Comparison of ENCODE assay signal across 20 cellular contexts in the genomic region with DNA sequence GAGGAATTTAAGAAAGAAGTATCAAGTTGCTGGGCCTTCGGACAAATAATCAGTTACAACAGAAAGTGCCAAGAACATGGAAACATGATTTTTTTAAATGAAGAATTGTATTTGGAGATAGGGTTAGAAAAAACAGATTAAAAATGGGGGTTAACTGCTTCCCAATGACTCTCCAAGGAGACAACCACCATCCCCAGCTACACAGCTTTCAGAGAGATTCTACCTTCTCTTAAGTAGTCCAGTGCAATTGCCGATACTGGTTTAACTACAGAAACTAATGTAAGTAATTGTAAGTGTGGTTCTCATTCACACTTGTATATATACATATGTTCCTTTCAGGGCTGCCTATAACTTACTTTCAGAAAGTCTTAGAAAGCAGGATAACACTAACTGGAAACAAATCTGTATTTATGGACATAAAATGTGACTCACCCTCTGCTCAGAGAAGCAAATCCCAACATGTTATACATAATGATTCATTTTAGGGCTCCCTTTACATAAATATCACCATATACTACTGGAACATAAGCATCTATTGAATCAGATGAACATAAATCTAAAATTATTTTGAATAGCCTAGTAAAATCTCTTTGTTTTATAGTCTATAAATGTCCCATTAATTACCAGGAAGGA.
DNase-seq lines count a peak whose midpoint lies in the region; ATAC-seq and TF ChIP-seq lines count a peak whose summit lies in the region.
"Had no signal": no experiment of that assay in that cellular context is flagged by ENCODE, and none has a peak within 500 bp of the region (broad histone marks: within the 10 kb centered on the region; RNA-seq: fewer than 3 reads in every experiment).

No MANE protein-coding gene starts in this region.

- H3K9ac ChIP-seq in mammary epithelial cell (ENCODE audit: insufficient read depth, low read length), result no peak overlapping the region

- H3K4me3 ChIP-seq in breast epithelium (no peak overlapping the region), mammary epithelial cell (replicated peaks in 1 of 3; ENCODE audit: insufficient read depth in 1 of 3, low read depth in 2 of 3, low read length in 3 of 3) (no peak overlapping the region), vagina (no peak overlapping the region), OCI-LY7 (ENCODE audit: low read depth, low read length, poor library complexity, severe bottlenecking) (no peak overlapping the region)
- H3K4me3 ChIP-seq: thoracic aorta had no signal

- CTCF ChIA-PET in MCF 10A (lab: Yijun Ruan, JAX), result no interaction called here
- CTCF ChIA-PET in mammary epithelial cell (lab: Charles Lee; ENCODE audit: low non-redundant PET), result no interaction called here
- CTCF ChIA-PET in OCI-LY7 (lab: Charles Lee; ENCODE audit: unreplicated experiment), result no interaction called here

- H3K9me3 ChIP-seq in breast epithelium (no peaks in the 10 kb centered on the region), mammary epithelial cell (replicated peaks; ENCODE audit: insufficient read depth, low read length) (no peaks in the 10 kb centered on the region), vagina (no peaks in the 10 kb centered on the region), OCI-LY7 (ENCODE audit: low read length) (no peaks in the 10 kb centered on the region)

- intact Hi-C loops in MCF 10A (cut with micrococcal nuclease) (no loop called here), breast epithelium (cut with DNase I; ENCODE audit: low total_unique reads) (no loop called here), mammary epithelial cell (cut with micrococcal nuclease) (no loop called here), vagina (cut with DNase I) (no loop called here), OCI-LY7 (cut with micrococcal nuclease; ENCODE audit: unreplicated experiment) (no loop called here)

- 73% methylated on average over 2 of the region's 2 CpGs for WGBS in mammary epithelial cell (ENCODE audit: low coverage, missing lambda C conversion rate)

- peak; percentile 62 for DNase-seq in MCF 10A (ENCODE audit: unreplicated experiment)
- DNase-seq in breast epithelium (ENCODE audit: low spot score in 2 of 2), result no peak
- peak; percentile 75 for DNase-seq in mammary epithelial cell
- peak; percentile 55 to 80 for DNase-seq in foreskin keratinocyte
- DNase-seq in vagina (ENCODE audit: extremely low spot score in 2 of 2), result no peak
- DNase-seq in OCI-LY7 (ENCODE audit: low spot score), result no peak
- DNase-seq: activated CD4-positive, alpha-beta T cell treated with anti-CD3 and anti-CD28 coated beads, Interleukin-2, amount 50 U/mL, for 48 hours; activated naive CD4-positive, alpha-beta T cell treated with anti-CD3 and anti-CD28 coated beads for 36 hours; NCI-H187 treated with DMSO at 0.1 percent for 48 hours; SHP77; T-helper 17 cell had no signal

- H3K36me3 ChIP-seq in breast epithelium, result no peaks in the 10 kb centered on the region
- no peaks in the 10 kb centered on the region for H3K36me3 ChIP-seq in mammary epithelial cell (ENCODE audit: insufficient read depth, low read length)
- H3K36me3 ChIP-seq in vagina, result no peaks in the 10 kb centered on the region
- H3K36me3 ChIP-seq in OCI-LY7 (ENCODE audit: insufficient read depth, low read length), result no peaks in the 10 kb centered on the region
- H3K36me3 ChIP-seq: thoracic aorta had no signal

- H3K4me2 ChIP-seq in mammary epithelial cell (ENCODE audit: insufficient read depth, low read depth, low read length), result peak overlapping the region; percentile 33
- H3K4me2 ChIP-seq in OCI-LY7 (ENCODE audit: low read length), result no peak overlapping the region

- H3K9me3 Mint-ChIP-seq in MCF 10A (ENCODE audit: unreplicated experiment), result no peaks in the 10 kb centered on the region

- H3K4me1 ChIP-seq in breast epithelium (no peaks in the 10 kb centered on the region), mammary epithelial cell (ENCODE audit: insufficient read depth, low read length) (peaks cover 5% of the 10 kb centered on the region), foreskin keratinocyte (peaks cover 13% of the 10 kb centered on the region), vagina (no peaks in the 10 kb centered on the region), OCI-LY7 (ENCODE audit: insufficient read depth, low read length, poor library complexity, severe bottlenecking) (no peaks in the 10 kb centered on the region)

- ATAC-seq in foreskin keratinocyte (peak; percentile 100), HG03097 (IDR thresholded peaks at IDR 0.05; ENCODE audit: low FRiP score, unreplicated experiment) (no peak), GM18502 (IDR thresholded peaks at IDR 0.05; ENCODE audit: poor library complexity, unreplicated experiment) (no peak)
- ATAC-seq: HepG2; stimulated activated effector memory CD8-positive, alpha-beta T cell treated with anti-CD3 and anti-CD28 coated beads, Interleukin-12 subunit alpha, Interleukin-12 subunit beta, amount 100 ng/mL, for 72 hours; T-helper 17 cell had no signal

- H3K27ac ChIP-seq in breast epithelium (no peak overlapping the region), mammary epithelial cell (ENCODE audit: insufficient read depth, low read depth, low read length) (peak overlapping the region; percentile 16), foreskin keratinocyte (no peak overlapping the region), vagina (no peak overlapping the region), OCI-LY7 (ENCODE audit: low read depth, low read length, poor library complexity, severe bottlenecking) (no peak overlapping the region)
- H3K27ac ChIP-seq: 22Rv1, C4-2B, thoracic aorta had no signal

- H3K27me3 ChIP-seq in breast epithelium (no peaks in the 10 kb centered on the region), mammary epithelial cell (ENCODE audit: insufficient read depth, low read length) (no peaks in the 10 kb centered on the region), foreskin keratinocyte (no peaks in the 10 kb centered on the region), vagina (no peaks in the 10 kb centered on the region)

- no peaks in the 10 kb centered on the region for H3K79me2 ChIP-seq in mammary epithelial cell (ENCODE audit: insufficient read depth, low read length)
- no peaks in the 10 kb centered on the region for H3K79me2 ChIP-seq in OCI-LY7 (ENCODE audit: insufficient read depth, low read depth, low read length)

- POLR2A ChIA-PET in MCF 10A (lab: Yijun Ruan, JAX), result interaction anchor here (1.1 kb wide), 1 partner anchor 74 kb away, joined by 3 read pairs; no protein-coding TSS in a partner anchor
- POLR2A ChIA-PET in OCI-LY7 (lab: Charles Lee), result interaction anchor here (0.7 kb wide), 1 partner anchor 10 kb away, joined by 3 read pairs; no protein-coding TSS in a partner anchor

- H3K27me3 Mint-ChIP-seq in MCF 10A (ENCODE audit: insufficient read depth, unreplicated experiment), result no peaks in the 10 kb centered on the region
- H3K27me3 Mint-ChIP-seq: dendritic cell treated with granulocyte-macrophage colony-stimulating factor and Interleukin-4, amounts not matched to agents 40 ng/mL and 50 ng/mL, for 4 days had no signal

- in situ Hi-C loops in mammary epithelial cell (cut with MboI; ENCODE audit: low sequenced_read_pairs in 2 of 2), result no loop called here

- no peak for TF ChIP-seq CTCF in MCF 10A (IDR thresholded peaks at IDR 0.05; ENCODE audit: unreplicated experiment)
- no peak for TF ChIP-seq CTCF in breast epithelium (IDR thresholded peaks at IDR 0.05)
- no peak for TF ChIP-seq CTCF in mammary epithelial cell (conservative IDR thresholded peaks at IDR 0.05 in 1 of 2, IDR thresholded peaks at IDR 0.05 in 1 of 2; ENCODE audit: extremely low read depth in 1 of 2, insufficient read depth in 1 of 2, low read depth in 1 of 2, low read length in 2 of 2)
- TF ChIP-seq CTCF in foreskin keratinocyte (conservative IDR thresholded peaks at IDR 0.05), result no peak
- no peak for TF ChIP-seq CTCF in vagina (IDR thresholded peaks at IDR 0.05)
- TF ChIP-seq CTCF in OCI-LY7 (conservative IDR thresholded peaks at IDR 0.05; ENCODE audit: low read length), result no peak

- BruUV-seq in MCF 10A (replicated peaks; lab: Mats Ljungman, UMichigan) (no TSS peak), mammary epithelial cell (replicated peaks; lab: Mats Ljungman, UMichigan) (no TSS peak), OCI-LY7 (replicated peaks; lab: Mats Ljungman, UMichigan) (no TSS peak)

- dilution Hi-C loops in mammary epithelial cell (cut with HindIII; ENCODE audit: low sequenced_read_pairs), result no loop called here

- H4K20me1 ChIP-seq in mammary epithelial cell (ENCODE audit: insufficient read depth, low read length), result no peaks in the 10 kb centered on the region
- H4K20me1 ChIP-seq in OCI-LY7 (ENCODE audit: insufficient read depth, low read length), result no peaks in the 10 kb centered on the region

- H3K9me2 ChIP-seq in OCI-LY7 (ENCODE audit: insufficient read depth, low read length), result no peaks in the 10 kb centered on the region

- no peak for TF ChIP-seq POLR2A in breast epithelium (IDR thresholded peaks at IDR 0.05)
- TF ChIP-seq POLR2A in vagina (IDR thresholded peaks at IDR 0.05), result no peak

- no peaks in the 10 kb centered on the region for H3K4me1 Mint-ChIP-seq in MCF 10A (ENCODE audit: insufficient read depth, unreplicated experiment)
- H3K4me1 Mint-ChIP-seq: neural crest cell; stimulated activated effector memory CD8-positive, alpha-beta T cell treated with anti-CD3 and anti-CD28 coated beads, Interleukin-12 subunit alpha, Interleukin-12 subunit beta, amount 100 ng/mL, for 72 hours; T-helper 17 cell had no signal

- H2AFZ ChIP-seq in mammary epithelial cell (ENCODE audit: low read depth, low read length), result no peak overlapping the region
- H2AFZ ChIP-seq in OCI-LY7 (ENCODE audit: low read length), result no peak overlapping the region

- H3K27ac Mint-ChIP-seq in MCF 10A (ENCODE audit: low read depth, unreplicated experiment), result no peak overlapping the region
- H3K27ac Mint-ChIP-seq: activated naive CD4-positive, alpha-beta T cell treated with anti-CD3 and anti-CD28 coated beads for 36 hours; dendritic cell treated with granulocyte-macrophage colony-stimulating factor and Interleukin-4, amounts not matched to agents 40 ng/mL and 50 ng/mL, for 4 days; stimulated activated effector memory CD8-positive, alpha-beta T cell treated with anti-CD3 and anti-CD28 coated beads, Interleukin-12 subunit alpha, Interleukin-12 subunit beta, amount 100 ng/mL, for 72 hours; T-helper 17 cell had no signal

- H3K36me3 Mint-ChIP-seq in MCF 10A (ENCODE audit: insufficient read depth, unreplicated experiment), result no peaks in the 10 kb centered on the region
- H3K36me3 Mint-ChIP-seq: stimulated activated effector memory CD8-positive, alpha-beta T cell treated with anti-CD3 and anti-CD28 coated beads, Interleukin-12 subunit alpha, Interleukin-12 subunit beta, amount 100 ng/mL, for 72 hours had no signal

- no peak overlapping the region for H3K4me3 Mint-ChIP-seq in MCF 10A (ENCODE audit: unreplicated experiment)
- H3K4me3 Mint-ChIP-seq: activated naive CD4-positive, alpha-beta T cell treated with anti-CD3 and anti-CD28 coated beads for 36 hours; dendritic cell treated with granulocyte-macrophage colony-stimulating factor and Interleukin-4, amounts not matched to agents 40 ng/mL and 50 ng/mL, for 4 days; neural crest cell; stimulated activated effector memory CD8-positive, alpha-beta T cell treated with anti-CD3 and anti-CD28 coated beads, Interleukin-12 subunit alpha, Interleukin-12 subunit beta, amount 100 ng/mL, for 72 hours; T-helper 17 cell had no signal

Comparison
In these comparisons a context has a peak if more than half of its experiments do, and no peak if none do; other contexts are left out.
1. DNase-seq: peak in MCF 10A (single experiment), mammary epithelial cell (single experiment) and foreskin keratinocyte (2 of 2); none in breast epithelium (0 of 2), vagina (0 of 2) and OCI-LY7 (single experiment).